Comparison of ENCODE assay signal across 10 cellular contexts in the genomic region with DNA sequence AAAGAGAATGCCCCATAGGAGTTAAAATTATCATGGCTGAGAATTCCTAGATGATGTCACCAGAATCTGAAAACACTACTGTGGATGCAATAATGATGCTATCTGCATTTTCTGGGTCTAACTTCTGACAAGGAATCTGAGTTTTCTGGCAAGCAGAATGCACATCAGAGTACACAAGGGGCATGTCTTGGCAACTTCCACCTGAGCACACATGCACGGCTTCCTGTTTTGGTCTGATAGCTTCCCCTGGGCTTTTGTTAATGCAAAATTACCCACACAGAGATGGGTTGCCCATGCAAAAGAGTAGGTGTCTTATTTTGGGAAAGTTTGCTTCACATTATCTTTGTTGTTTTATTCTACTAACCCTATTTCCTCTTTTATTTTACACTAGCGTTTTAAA.
DNase-seq lines count a peak whose midpoint lies in the region; ATAC-seq and TF ChIP-seq lines count a peak whose summit lies in the region.
"Had no signal": no experiment of that assay in that cellular context is flagged by ENCODE, and none has a peak within 500 bp of the region (broad histone marks: within the 10 kb centered on the region; RNA-seq: fewer than 3 reads in every experiment).

No MANE protein-coding gene starts in this region.

- peak overlapping the region; percentile 58 for H3K27ac Mint-ChIP-seq in T-helper 2 cell treated with Interferon-gamma antibody and Interleukin-4, amounts not matched to agents 5 μg/mL and 100 μg/mL, for 36 hours
- H3K27ac Mint-ChIP-seq in stimulated activated memory B cell treated with anti-CD40 and anti-IgM and Interleukin-4, amounts not matched to agents 10 μg/mL and 1 μg/mL and 100 μg/mL, for 72 hours: no peak overlapping the region

- peaks cover 21% of the 10 kb centered on the region for H3K4me1 Mint-ChIP-seq in T-helper 2 cell treated with Interferon-gamma antibody and Interleukin-4, amounts not matched to agents 5 μg/mL and 100 μg/mL, for 36 hours (ENCODE audit: low read depth)
- peaks cover 26% of the 10 kb centered on the region for H3K4me1 Mint-ChIP-seq in stimulated activated memory B cell treated with anti-CD40 and anti-IgM and Interleukin-4, amounts not matched to agents 10 μg/mL and 1 μg/mL and 100 μg/mL, for 72 hours

- ATAC-seq in HG02938 (IDR thresholded peaks at IDR 0.05; ENCODE audit: unreplicated experiment): peak; percentile 60
- ATAC-seq in stimulated activated memory B cell treated with anti-CD40 and anti-IgM and Interleukin-4, amounts not matched to agents 10 μg/mL and 1 μg/mL and 100 μg/mL, for 72 hours: peak; percentile 98
- no peak for ATAC-seq in HG03135 (IDR thresholded peaks at IDR 0.05; ENCODE audit: unreplicated experiment)
- ATAC-seq in heart right ventricle: no peak
- ATAC-seq in heart left ventricle: no peak
- ATAC-seq: right cardiac atrium had no signal

- no peaks in the 10 kb centered on the region for H3K9me3 ChIP-seq in heart right ventricle
- no peaks in the 10 kb centered on the region for H3K9me3 ChIP-seq in heart left ventricle

- DNase-seq in activated T-cell treated with anti-CD3 and anti-CD28 coated beads, Interleukin-2, amount 50 U/mL, for 1 hour: peak; percentile 16
- no peak for DNase-seq in activated T-cell treated with anti-CD3 and anti-CD28 coated beads for 4 hours
- DNase-seq in T-helper 2 cell treated with Interferon-gamma antibody and Interleukin-4, amounts not matched to agents 5 μg/mL and 100 μg/mL, for 36 hours (ENCODE audit: low spot score): no peak
- DNase-seq in heart right ventricle: no peak
- no peak for DNase-seq in heart left ventricle
- DNase-seq: AML-193, right cardiac atrium had no signal

- H3K4me3 Mint-ChIP-seq in T-helper 2 cell treated with Interferon-gamma antibody and Interleukin-4, amounts not matched to agents 5 μg/mL and 100 μg/mL, for 36 hours: peak overlapping the region; percentile 16
- no peak overlapping the region for H3K4me3 Mint-ChIP-seq in stimulated activated memory B cell treated with anti-CD40 and anti-IgM and Interleukin-4, amounts not matched to agents 10 μg/mL and 1 μg/mL and 100 μg/mL, for 72 hours

- no peak for TF ChIP-seq POLR2A in heart left ventricle (IDR thresholded peaks at IDR 0.05)

- no peaks in the 10 kb centered on the region for H3K9me3 Mint-ChIP-seq in T-helper 2 cell treated with Interferon-gamma antibody and Interleukin-4, amounts not matched to agents 5 μg/mL and 100 μg/mL, for 36 hours
- H3K9me3 Mint-ChIP-seq in stimulated activated memory B cell treated with anti-CD40 and anti-IgM and Interleukin-4, amounts not matched to agents 10 μg/mL and 1 μg/mL and 100 μg/mL, for 72 hours: no peaks in the 10 kb centered on the region

- H3K36me3 ChIP-seq in heart right ventricle (no peaks in the 10 kb centered on the region), heart left ventricle (no peaks in the 10 kb centered on the region)

- no peaks in the 10 kb centered on the region for H3K27me3 Mint-ChIP-seq in T-helper 2 cell treated with Interferon-gamma antibody and Interleukin-4, amounts not matched to agents 5 μg/mL and 100 μg/mL, for 36 hours (ENCODE audit: low read depth)
- H3K27me3 Mint-ChIP-seq in stimulated activated memory B cell treated with anti-CD40 and anti-IgM and Interleukin-4, amounts not matched to agents 10 μg/mL and 1 μg/mL and 100 μg/mL, for 72 hours: peaks cover 10% of the 10 kb centered on the region

- no peak for TF ChIP-seq CTCF in heart right ventricle (IDR thresholded peaks at IDR 0.05)
- TF ChIP-seq CTCF in heart left ventricle (IDR thresholded peaks at IDR 0.05): no peak

- H3K4me3 ChIP-seq in heart right ventricle (no peak overlapping the region), heart left ventricle (no peak overlapping the region)

- H3K27ac ChIP-seq in heart right ventricle (no peak overlapping the region), heart left ventricle (no peak overlapping the region)

- intact Hi-C loops in heart right ventricle (cut with DNase I): no loop called here
- intact Hi-C loops in heart left ventricle (cut with DNase I): no loop called here

- 33 to 38% methylated on average over 2 of the region's 2 CpGs for WGBS in heart right ventricle, 2 donors
- WGBS in heart left ventricle, 4 donors: 29 to 51% (median 41%) methylated on average over 2 of the region's 2 CpGs

- peaks cover 34% of the 10 kb centered on the region for H3K36me3 Mint-ChIP-seq in T-helper 2 cell treated with Interferon-gamma antibody and Interleukin-4, amounts not matched to agents 5 μg/mL and 100 μg/mL, for 36 hours (ENCODE audit: low read depth)
- H3K36me3 Mint-ChIP-seq in stimulated activated memory B cell treated with anti-CD40 and anti-IgM and Interleukin-4, amounts not matched to agents 10 μg/mL and 1 μg/mL and 100 μg/mL, for 72 hours: no peaks in the 10 kb centered on the region

- H3K4me1 ChIP-seq in heart right ventricle (no peaks in the 10 kb centered on the region), heart left ventricle (peaks cover 0 to 3% (median 0%) of the 10 kb centered on the region in 12 donors)

- H3K27me3 ChIP-seq in heart right ventricle: peaks cover 0 to 9% (median 0%) of the 10 kb centered on the region in 7 donors
- peaks cover 0 to 4% (median 0%) of the 10 kb centered on the region in 9 donors for H3K27me3 ChIP-seq in heart left ventricle

Comparison
In these comparisons a context has a peak if more than half of its experiments do, and no peak if none do; other contexts are left out.
1. ATAC-seq: peak in HG02938 (single experiment) and stimulated activated memory B cell treated with anti-CD40 and anti-IgM and Interleukin-4, amounts not matched to agents 10 μg/mL and 1 μg/mL and 100 μg/mL, for 72 hours (single experiment); none in HG03135 (single experiment), heart right ventricle (0 of 8) and heart left ventricle (0 of 4).